8 cellular contexts compared by ENCODE assay signal in the genomic region with DNA sequence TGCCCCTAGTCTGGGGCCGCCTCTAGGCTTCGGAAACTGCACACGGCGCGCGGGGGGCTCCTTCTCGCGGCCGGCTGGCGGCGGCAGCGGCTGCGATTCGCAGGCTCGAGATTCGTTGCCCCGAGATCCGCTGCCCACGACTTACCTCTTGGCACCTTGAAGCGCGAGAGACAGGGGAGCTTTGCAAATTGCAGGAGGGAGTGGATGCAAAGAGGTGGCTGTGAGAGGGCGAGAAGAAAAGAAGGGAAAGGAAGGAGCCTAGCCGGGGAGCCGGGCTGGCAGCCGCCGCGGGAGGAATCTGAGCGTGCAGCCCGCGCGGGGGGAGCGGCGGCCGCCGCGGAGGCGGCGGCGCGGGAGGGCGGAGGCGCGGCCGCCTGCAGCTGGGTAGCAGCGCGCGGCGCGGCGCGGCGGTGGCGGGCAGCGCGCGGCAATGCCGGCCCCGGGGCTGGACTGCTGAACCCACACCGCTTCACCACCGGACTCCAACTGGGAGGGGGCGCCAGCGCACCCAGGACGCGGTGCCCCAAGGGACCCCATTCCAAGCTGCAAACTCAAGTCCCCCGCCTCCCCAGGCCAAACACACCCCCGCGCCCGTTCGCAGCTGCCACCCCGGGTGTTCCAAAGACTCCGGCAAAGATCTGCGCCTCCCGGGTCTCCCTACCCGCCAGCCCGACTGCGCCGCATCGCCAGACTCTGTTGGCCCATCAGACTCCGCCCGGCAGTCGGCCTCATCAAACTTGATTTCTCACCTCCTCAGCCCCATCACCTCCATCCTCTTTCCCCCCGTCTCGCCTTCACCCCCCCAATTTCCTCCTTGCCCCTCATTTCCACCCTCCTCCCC. TPM values are rescaled to one million over a fixed set of nuclear protein-coding genes. Genes with fewer than 3 reads are reported as not detected.
DNase-seq lines count a peak whose midpoint lies in the region; ATAC-seq and TF ChIP-seq lines count a peak whose summit lies in the region.

No MANE protein-coding gene starts in this region.

- DNase-seq in COR-L47 (lab: John Stamatoyannopoulos, UW), result peak; percentile 29
- DNase-seq in HuH-7.5 (ENCODE audit: low spot score), result peak; percentile 41
- DNase-seq in T-helper 1 cell, result peak in 4 of 5 donors; percentile 25 to 65 (median 46)
- peak in 1 of 2 donors; percentile 75 for DNase-seq in ascending aorta (ENCODE audit: low spot score in 2 of 2)
- DNase-seq in hepatic stellate cell (ENCODE audit: low spot score), result peak; percentile 71
- DNase-seq in prostate gland (ENCODE audit: low spot score), result peak; percentile 61

- H3K4me1 ChIP-seq in ascending aorta (peaks cover 12 to 28% of the 10 kb centered on the region in 2 donors), prostate gland (replicated peaks) (no peaks in the 10 kb centered on the region)

- no peak overlapping the region for H3K27ac ChIP-seq in ascending aorta
- H3K27ac ChIP-seq in prostate gland, result peak overlapping the region; percentile 76 to 79

- peak; percentile 29 for TF ChIP-seq POLR2A in prostate gland (IDR thresholded peaks at IDR 0.05)

- intact Hi-C loops in ascending aorta (cut with DNase I) (no loop called here), prostate gland (cut with DNase I) (loop anchor here (5.0 kb wide), 1 partner anchor 765 kb away; no protein-coding TSS in a partner anchor)

- H3K36me3 ChIP-seq in ascending aorta (no peaks in the 10 kb centered on the region), prostate gland (no peaks in the 10 kb centered on the region)

- H3K9me3 ChIP-seq in ascending aorta (no peaks in the 10 kb centered on the region), prostate gland (no peaks in the 10 kb centered on the region)

- ATAC-seq in GM19463 (IDR thresholded peaks at IDR 0.05; ENCODE audit: unreplicated experiment) (no peak), GM18511 (IDR thresholded peaks at IDR 0.05; ENCODE audit: unreplicated experiment) (no peak)

- H3K27me3 ChIP-seq in ascending aorta (peaks cover 5% of the 10 kb centered on the region), prostate gland (replicated peaks; ENCODE audit: insufficient read depth) (no peaks in the 10 kb centered on the region)

- peak in 1 of 3 experiments; percentile 15 for TF ChIP-seq CTCF in ascending aorta (IDR thresholded peaks at IDR 0.05)
- TF ChIP-seq CTCF in prostate gland (IDR thresholded peaks at IDR 0.05), result peak; percentile 10 to 60 (median 35)

- 1% methylated on average over 83 of the region's 83 CpGs for WGBS in prostate gland

- H3K4me3 ChIP-seq in ascending aorta (peak overlapping the region; percentile 59 to 71), prostate gland (peak overlapping the region; percentile 45 to 64)

RNA-seq across cellular contexts. Expression of a gene that starts 44.2 kb away (rescaled TPM):
- total RNA-seq in ascending aorta, result not detected
- 10 to 100 TPM in 1 of 2 donors, 1 to 10 TPM in 1; 4.6 to 13.1 TPM for total RNA-seq in prostate gland

Comparison
In these comparisons a context has a peak if more than half of its experiments do, and no peak if none do; other contexts are left out.
1. H3K27ac ChIP-seq: peak in prostate gland (2 of 2); none in ascending aorta (0 of 2).